Comparison of ENCODE assay signal across 10 cellular contexts in the genomic region with DNA sequence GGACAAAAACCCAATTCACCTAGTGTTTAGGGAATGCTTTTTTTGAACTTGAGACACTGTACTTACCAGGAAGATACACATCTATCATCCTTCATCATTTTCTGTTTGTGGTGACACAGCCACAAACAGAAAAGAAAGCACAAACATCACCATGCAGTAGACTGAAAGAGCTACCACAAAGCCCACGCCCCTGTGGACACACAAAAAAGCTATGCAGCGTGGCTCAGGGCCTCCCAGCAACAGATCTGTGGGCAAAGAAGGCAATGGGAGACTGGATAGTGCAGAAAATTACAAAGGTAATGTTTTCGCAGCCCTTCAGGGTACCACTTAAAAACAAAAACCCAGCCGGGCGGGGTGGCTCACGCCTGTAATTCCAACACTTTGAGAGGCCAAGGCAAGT.
DNase-seq lines count a peak whose midpoint lies in the region; ATAC-seq and TF ChIP-seq lines count a peak whose summit lies in the region.
"Had no signal": no experiment of that assay in that cellular context is flagged by ENCODE, and none has a peak within 500 bp of the region (broad histone marks: within the 10 kb centered on the region; RNA-seq: fewer than 3 reads in every experiment).

No MANE protein-coding gene starts in this region.

- TF ChIP-seq CTCF in GM12864 (IDR thresholded peaks at IDR 0.05; ENCODE audit: low read depth, low read length, missing control alignments) = no peak

- H3K4me3 ChIP-seq in GM12864 (ENCODE audit: low read depth, low read length) = peak overlapping the region; percentile 26; the same call in 1 of the 2 replicates
- no peak overlapping the region for H3K4me3 ChIP-seq in skin epidermis
- H3K4me3 ChIP-seq: right lobe of liver had no signal

- H3K36me3 Mint-ChIP-seq in activated naive CD8-positive, alpha-beta T cell = peaks cover 16% of the 10 kb centered on the region

- peaks cover 91% of the 10 kb centered on the region for H3K4me1 Mint-ChIP-seq in activated naive CD8-positive, alpha-beta T cell (ENCODE audit: low read depth)

- no peaks in the 10 kb centered on the region for H3K9me3 Mint-ChIP-seq in activated naive CD8-positive, alpha-beta T cell (ENCODE audit: low read depth)

- H3K27ac ChIP-seq in skin epidermis = peak overlapping the region in 11 of 21 experiments; percentile 23 to 88 (median 68)

- peak overlapping the region; percentile 69 for H3K27ac Mint-ChIP-seq in activated naive CD8-positive, alpha-beta T cell

- DNase-seq in GM12864 (ENCODE audit: low read depth) (no peak), KG1 (lab: John Stamatoyannopoulos, UW) (peak; percentile 61), DMS153 (lab: John Stamatoyannopoulos, UW) (no peak), hepatic stellate cell (ENCODE audit: low spot score) (no peak)
- DNase-seq: NCI-H526 treated with DMSO at 0.1 percent for 48 hours, right lobe of liver had no signal

- ATAC-seq in HG03196 (IDR thresholded peaks at IDR 0.05; ENCODE audit: unreplicated experiment) (no peak), HG03280 (IDR thresholded peaks at IDR 0.05; ENCODE audit: unreplicated experiment) (no peak)

- H3K27me3 Mint-ChIP-seq in activated naive CD8-positive, alpha-beta T cell = no peaks in the 10 kb centered on the region

- peak overlapping the region; percentile 68 for H3K4me3 Mint-ChIP-seq in activated naive CD8-positive, alpha-beta T cell
